Comparison of ENCODE assay signal across 9 cellular contexts in the genomic region with DNA sequence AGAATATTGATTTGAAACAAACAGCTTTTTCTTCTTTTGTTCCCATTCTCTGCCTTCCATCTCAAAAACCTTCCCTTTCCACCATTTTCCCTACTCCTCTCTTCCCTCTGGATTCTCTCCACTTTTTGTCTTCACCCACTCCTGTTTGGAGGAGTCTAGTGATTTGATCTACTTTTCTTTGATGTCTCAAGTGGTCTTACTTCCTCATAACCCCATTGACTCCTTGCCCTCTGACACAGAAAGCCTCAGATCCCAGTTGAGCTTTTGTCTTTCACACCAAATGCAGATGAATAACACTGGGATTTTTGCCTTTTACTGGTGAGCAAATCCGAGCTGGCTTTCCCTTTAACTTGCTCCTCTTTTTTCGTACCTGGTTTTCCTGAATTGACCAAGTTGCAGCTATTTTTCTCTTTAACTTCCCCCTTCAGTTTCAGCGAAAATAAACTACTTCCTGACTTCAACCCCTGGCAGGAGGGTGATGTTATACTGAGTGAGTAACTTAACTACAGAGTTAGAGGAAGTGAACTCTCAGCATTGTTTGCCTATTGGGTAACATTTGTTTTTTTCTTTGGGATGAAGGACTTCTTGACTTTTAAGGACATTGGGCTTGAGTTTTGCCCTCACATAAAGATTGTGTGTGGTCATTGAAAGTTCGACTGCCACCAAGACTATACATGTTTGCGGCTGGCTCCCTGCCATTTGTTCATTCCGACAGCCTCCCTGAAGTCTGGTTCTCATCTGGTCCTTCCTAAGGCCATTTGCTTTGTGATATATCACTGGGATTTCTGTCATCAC.
DNase-seq lines count a peak whose midpoint lies in the region; ATAC-seq and TF ChIP-seq lines count a peak whose summit lies in the region.
"Had no signal": no experiment of that assay in that cellular context is flagged by ENCODE, and none has a peak within 500 bp of the region (broad histone marks: within the 10 kb centered on the region; RNA-seq: fewer than 3 reads in every experiment).

No MANE protein-coding gene starts in this region.

- H3K4me2 ChIP-seq in DOHH2 (ENCODE audit: low read length) = peak overlapping the region; percentile 31

- ATAC-seq in HG03025 (IDR thresholded peaks at IDR 0.05; ENCODE audit: low FRiP score, unreplicated experiment) = peak; percentile 63

- TF ChIP-seq CTCF in DOHH2 (IDR thresholded peaks at IDR 0.05; ENCODE audit: low read depth, low read length, poor library complexity, severe bottlenecking) (no peak), RWPE1 (conservative IDR thresholded peaks at IDR 0.05; ENCODE audit: low read depth) (no peak), uterus (IDR thresholded peaks at IDR 0.05) (no peak)

- CTCF ChIA-PET in RWPE1 (lab: Yijun Ruan, JAX) = no interaction called here

- H3K27me3 ChIP-seq in DOHH2 (ENCODE audit: control insufficient read depth, low read length) = no peaks in the 10 kb centered on the region
- H3K27me3 ChIP-seq in adipocyte (replicated peaks; ENCODE audit: control insufficient read depth, insufficient read depth, low read length) = no peaks in the 10 kb centered on the region
- H3K27me3 ChIP-seq in uterus = no peaks in the 10 kb centered on the region

- no peaks in the 10 kb centered on the region for H3K9me3 ChIP-seq in DOHH2 (ENCODE audit: control insufficient read depth, insufficient read depth, low read length)
- H3K9me3 ChIP-seq in adipocyte (ENCODE audit: control insufficient read depth, low read length) = no peaks in the 10 kb centered on the region
- H3K9me3 ChIP-seq in uterus = no peaks in the 10 kb centered on the region

- H3K4me3 ChIP-seq in DOHH2 (ENCODE audit: low read length) (peak overlapping the region; percentile 20; the same call in 1 of the 2 replicates), adipocyte (ENCODE audit: low read length) (no peak overlapping the region), uterus (no peak overlapping the region)

- no peaks in the 10 kb centered on the region for H3K9me2 ChIP-seq in DOHH2 (replicated peaks; ENCODE audit: control insufficient read depth, low read length)

- no peak overlapping the region for H3K9ac ChIP-seq in adipocyte (ENCODE audit: low read length)

- H3F3A ChIP-seq in DOHH2 (ENCODE audit: control insufficient read depth, insufficient read depth) = no peaks in the 10 kb centered on the region

- no peaks in the 10 kb centered on the region for H3K79me2 ChIP-seq in DOHH2 (ENCODE audit: control insufficient read depth, low read length)

- H4K20me1 ChIP-seq in DOHH2 (ENCODE audit: control insufficient read depth, insufficient read depth, low read depth, low read length) = no peaks in the 10 kb centered on the region

- DNase-seq in adipocyte (ENCODE audit: low read depth) (peak; percentile 22), medulla oblongata (ENCODE audit: extremely low spot score) (peak; percentile 69), RWPE1 (ENCODE audit: low spot score) (no peak), GOT3 (lab: John Stamatoyannopoulos, UW) (no peak), uterus (no peak)
- DNase-seq in stimulated activated CD4-positive, alpha-beta T cell treated with anti-CD3 and anti-CD28 coated beads, Interleukin-1b, Interleukin-23, amount 100 ng/mL, for 48 hours = no peak
- DNase-seq: NCI-H1105 had no signal

- intact Hi-C loops in uterus (cut with DNase I; ENCODE audit: low total_unique reads) = no loop called here

- POLR2A ChIA-PET in RWPE1 (lab: Yijun Ruan, JAX; ENCODE audit: low non-redundant PET) = no interaction called here

- H3K4me1 ChIP-seq in DOHH2 (ENCODE audit: control insufficient read depth, low read length) (peaks cover 16% of the 10 kb centered on the region), adipocyte (ENCODE audit: control insufficient read depth, insufficient read depth, low read length) (peaks cover 7% of the 10 kb centered on the region), uterus (no peaks in the 10 kb centered on the region)

- H3K27ac ChIP-seq in DOHH2 (ENCODE audit: low read depth, low read length) = no peak overlapping the region
- H3K27ac ChIP-seq in RWPE1 = no peak overlapping the region
- no peak overlapping the region for H3K27ac ChIP-seq in uterus

- no peaks in the 10 kb centered on the region for H3K36me3 ChIP-seq in DOHH2 (ENCODE audit: control insufficient read depth, low read length)
- H3K36me3 ChIP-seq in adipocyte (ENCODE audit: control insufficient read depth, insufficient read depth, low read length, severe bottlenecking) = no peaks in the 10 kb centered on the region
- no peaks in the 10 kb centered on the region for H3K36me3 ChIP-seq in uterus

- TF ChIP-seq POLR2A in uterus (IDR thresholded peaks at IDR 0.05) = no peak

Comparison
In these comparisons a context has a peak if more than half of its experiments do, and no peak if none do; other contexts are left out.
1. DNase-seq: peak in adipocyte (single experiment) and medulla oblongata (single experiment); none in stimulated activated CD4-positive, alpha-beta T cell treated with anti-CD3 and anti-CD28 coated beads, Interleukin-1b, Interleukin-23, amount 100 ng/mL, for 48 hours (single experiment), RWPE1 (single experiment), GOT3 (single experiment) and uterus (0 of 2).